ENCODE assay signal across 21 cellular contexts in the genomic region with DNA sequence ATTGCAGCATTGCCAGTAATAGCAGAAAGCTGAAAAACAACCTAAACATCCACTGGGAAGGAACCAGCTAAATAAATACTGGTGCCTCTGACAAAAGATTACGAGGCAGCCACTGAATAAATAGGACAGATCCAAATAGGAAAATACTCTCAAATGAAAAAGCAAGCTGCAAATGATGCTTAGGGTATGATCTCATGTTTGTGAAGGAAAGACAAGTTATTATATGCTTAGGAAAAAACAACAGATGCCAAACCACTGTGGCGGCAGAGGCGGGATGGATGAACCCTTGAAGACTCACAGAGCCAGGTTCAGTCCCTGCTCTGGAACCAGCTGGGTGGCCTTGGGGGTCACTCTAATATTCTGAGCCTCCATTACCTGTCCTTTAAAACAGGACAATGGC. TPM values are rescaled to one million over a fixed set of nuclear protein-coding genes. Genes with fewer than 3 reads are reported as not detected.
A peak's percentile ranks its signal among the peaks of the same experiment; 100 is the strongest.
DNase-seq lines count a peak whose midpoint lies in the region; ATAC-seq and TF ChIP-seq lines count a peak whose summit lies in the region.
"Had no signal": no experiment of that assay in that cellular context is flagged by ENCODE, and none has a peak within 500 bp of the region (broad histone marks: within the 10 kb centered on the region; RNA-seq: fewer than 3 reads in every experiment).

No MANE protein-coding gene starts in this region.

- intact Hi-C loops in body of pancreas (cut with DNase I) = no loop called here
- intact Hi-C loops in colonic mucosa (cut with DNase I) = no loop called here

- H3K27me3 ChIP-seq in body of pancreas = no peaks in the 10 kb centered on the region
- peaks cover 52% of the 10 kb centered on the region for H3K27me3 ChIP-seq in osteoblast (ENCODE audit: insufficient read depth, low read length)
- H3K27me3 ChIP-seq in colonic mucosa = peaks cover 15% of the 10 kb centered on the region

- H3K27ac ChIP-seq in body of pancreas (peak overlapping the region; percentile 54 to 85 (median 68)), osteoblast (ENCODE audit: low read depth, low read length) (no peak overlapping the region), colonic mucosa (no peak overlapping the region)
- H3K27ac ChIP-seq: C4-2B had no signal

- H3K9me3 ChIP-seq in body of pancreas = no peaks in the 10 kb centered on the region
- H3K9me3 ChIP-seq in osteoblast (ENCODE audit: low read depth, low read length) = no peaks in the 10 kb centered on the region
- no peaks in the 10 kb centered on the region for H3K9me3 ChIP-seq in colonic mucosa

- H3K36me3 ChIP-seq in body of pancreas (replicated peaks in 1 of 2; ENCODE audit: insufficient read depth in 1 of 2, low read depth in 2 of 2) = no peaks in the 10 kb centered on the region
- no peaks in the 10 kb centered on the region for H3K36me3 ChIP-seq in osteoblast (ENCODE audit: insufficient read depth, low read length)
- H3K36me3 ChIP-seq in colonic mucosa = no peaks in the 10 kb centered on the region

- DNase-seq in NCI-H2029 (lab: John Stamatoyannopoulos, UW) (peak; percentile 59), NCI-H2029 treated with DMSO at 0.1 percent for 48 hours (lab: John Stamatoyannopoulos, UW) (no peak), body of pancreas (peak in 3 of 4 donors; percentile 24 to 46 (median 35)), osteoblast (ENCODE audit: insufficient read length, low spot score, missing footprints) (peak; percentile 95), OCI-M1 (lab: John Stamatoyannopoulos, UW) (no peak), colonic mucosa (no peak), SKM-1 (lab: John Stamatoyannopoulos, UW; ENCODE audit: unreplicated experiment) (no peak)
- DNase-seq: 8988T; Calu3; CD8-positive, alpha-beta memory T cell; DMS53; GDM1; NCI-H1417 treated with DMSO at 0.1 percent for 48 hours; NCI-H187; NCI-H226; NCI-H524; NCI-H82; Right ventricle myocardium superior had no signal

- ATAC-seq in body of pancreas = peak; percentile 52
- ATAC-seq in GM18511 (IDR thresholded peaks at IDR 0.05; ENCODE audit: unreplicated experiment) = no peak

- no peak overlapping the region for H3K9ac ChIP-seq in colonic mucosa (ENCODE audit: low read depth in 2 of 2, low read length in 2 of 2)

- H2AFZ ChIP-seq in osteoblast (ENCODE audit: low read length) = no peak overlapping the region

- H3K4me1 ChIP-seq in body of pancreas (peaks cover 33% of the 10 kb centered on the region), osteoblast (ENCODE audit: insufficient read depth, low read length) (no peaks in the 10 kb centered on the region), colonic mucosa (no peaks in the 10 kb centered on the region)

- H3K4me3 ChIP-seq in body of pancreas (no peak overlapping the region), osteoblast (ENCODE audit: insufficient read depth, low read length) (no peak overlapping the region), colonic mucosa (no peak overlapping the region)

- WGBS in body of pancreas, 2 donors = 23 to 28% methylated on average over 3 of the region's 3 CpGs

- no peaks in the 10 kb centered on the region for H4K20me1 ChIP-seq in osteoblast (ENCODE audit: insufficient read depth, low read length)

- no peak overlapping the region for H3K4me2 ChIP-seq in osteoblast (ENCODE audit: insufficient read depth, low read length)

- no peaks in the 10 kb centered on the region for H3K79me2 ChIP-seq in osteoblast (ENCODE audit: insufficient read depth, low read length)

- no peak for TF ChIP-seq POLR2A in body of pancreas (IDR thresholded peaks at IDR 0.05)

- TF ChIP-seq CTCF in body of pancreas (IDR thresholded peaks at IDR 0.05) (peak in 3 of 7 experiments; percentile 2 to 29 (median 14)), osteoblast (IDR thresholded peaks at IDR 0.05; ENCODE audit: extremely low read depth, low read depth, low read length) (no peak), colonic mucosa (IDR thresholded peaks at IDR 0.05) (no peak)

RNA-seq across cellular contexts. Expression of a gene that starts 41.6 kb away (rescaled TPM):
- total RNA-seq in body of pancreas (under 1 TPM in 1 of 2 donors, not detected in 1; 0.33 TPM), osteoblast (under 0.01 TPM in 1 of 2 replicates, not detected in the other), colonic mucosa (not detected)
- total RNA-seq: Calu3, M059J, Right ventricle myocardium superior had no signal

Comparison
In these comparisons a context has a peak if more than half of its experiments do, and no peak if none do; other contexts are left out.
1. DNase-seq: peak in NCI-H2029 (single experiment), body of pancreas (3 of 4) and osteoblast (single experiment); none in NCI-H2029 treated with DMSO at 0.1 percent for 48 hours (single experiment), OCI-M1 (single experiment), colonic mucosa (single experiment) and SKM-1 (single experiment).
2. H3K27ac ChIP-seq: peak in body of pancreas (4 of 4); none in osteoblast (single experiment) and colonic mucosa (single experiment).